27 cellular contexts compared by ENCODE assay signal in genomic region chr12:98678236-98678945, GRCh38. TPM values are rescaled to one million over a fixed set of nuclear protein-coding genes. Genes with fewer than 3 reads are reported as not detected.
A peak's percentile ranks its signal among the peaks of the same experiment; 100 is the strongest.
DNase-seq lines count a peak whose midpoint lies in the region; ATAC-seq, FAIRE-seq and TF ChIP-seq lines count a peak whose summit lies in the region.
"Had no signal": no experiment of that assay in that cellular context is flagged by ENCODE, and none has a peak within 500 bp of the region (broad histone marks: within the 10 kb centered on the region; RNA-seq: fewer than 3 reads in every experiment).

No MANE protein-coding gene starts in this region.

- CTCF ChIA-PET in HEK293 (lab: Yijun Ruan, JAX): interaction anchor here (0.7 to 1.7 kb wide), 2 partner anchors 106 to 190 kb away, joined by 4 read pairs; no protein-coding TSS in a partner anchor
- CTCF ChIA-PET in K562 (lab: Yijun Ruan, JAX; ENCODE audit: low intra/inter-chr PET ratio): no interaction called here

- H3K9ac ChIP-seq in K562 (ENCODE audit: insufficient read depth in 1 of 2, low read depth in 2 of 2, low read length in 2 of 2): no peak overlapping the region; a peak in 1 of 4 replicates
- H3K9ac ChIP-seq: BLaER1 treated with 17β-estradiol and CSF1 and Interleukin-3, amounts not matched to agents 10 nM and 100 nM had no signal

- H3K4me3 ChIP-seq in HEK293 (ENCODE audit: low read depth, low read length) (no peak overlapping the region), K562 (no peak overlapping the region)
- H3K4me3 ChIP-seq: A549; BLaER1 treated with 17β-estradiol and CSF1 and Interleukin-3, amounts not matched to agents 10 nM and 100 nM; SK-N-MC had no signal

- H3K9me1 ChIP-seq in K562 (ENCODE audit: control insufficient read depth, insufficient read depth, low read length): no peaks in the 10 kb centered on the region

- H3K27me3 ChIP-seq in K562 (ENCODE audit: control insufficient read depth in 2 of 2, insufficient read depth in 2 of 2, low read length in 2 of 2): no peaks in the 10 kb centered on the region
- H3K27me3 ChIP-seq: BLaER1 treated with 17β-estradiol and CSF1 and Interleukin-3, amounts not matched to agents 10 nM and 100 nM had no signal

- no peak for TF ChIP-seq POLR2A in K562 (conservative IDR thresholded peaks at IDR 0.05)

- H3K36me3 ChIP-seq in HEK293 (ENCODE audit: control insufficient read depth in 2 of 2, insufficient read depth in 1 of 2, low read length in 2 of 2) (peaks cover 34 to 74% of the 10 kb centered on the region in 2 experiments), K562 (ENCODE audit: control insufficient read depth, insufficient read depth, low read length) (peaks cover 13% of the 10 kb centered on the region)

- in situ Hi-C loops in K562 (cut with MboI): no loop called here

- BruUV-seq in K562 (replicated peaks; lab: Mats Ljungman, UMichigan): no TSS peak

- ATAC-seq in K562 (peak; percentile 44), left colon (peak; percentile 12), HG02840 (IDR thresholded peaks at IDR 0.05; ENCODE audit: low FRiP score, unreplicated experiment) (no peak), HG02763 (IDR thresholded peaks at IDR 0.05; ENCODE audit: unreplicated experiment) (no peak)

- no peaks in the 10 kb centered on the region for H3K79me2 ChIP-seq in K562 (ENCODE audit: control insufficient read depth, insufficient read depth, low read length)

- FAIRE-seq in K562 (lab: Jason Lieb, UNC): no peak
- FAIRE-seq: A549, G401.6, H54, RCC 7860 had no signal

- TF ChIP-seq CTCF in HEK293 (tag by site-specific recombination; IDR thresholded peaks at IDR 0.05) (no peak), K562 (IDR thresholded peaks at IDR 0.05 in 2 of 3, conservative IDR thresholded peaks at IDR 0.05 in 1 of 3; ENCODE audit: insufficient read depth in 2 of 3, low read depth in 1 of 3, low read length in 3 of 3) (no peak), glutamatergic neuron (IDR thresholded peaks at IDR 0.05; ENCODE audit: partially characterized antibody, unreplicated experiment) (no peak)

- no peak overlapping the region for H3K4me2 ChIP-seq in K562 (ENCODE audit: insufficient read depth, low read length)
- H3K4me2 ChIP-seq: A549; BLaER1 treated with 17β-estradiol and CSF1 and Interleukin-3, amounts not matched to agents 10 nM and 100 nM had no signal

- H3K4me3 Mint-ChIP-seq in glutamatergic neuron (ENCODE audit: unreplicated experiment): no peak overlapping the region
- H3K4me3 Mint-ChIP-seq: CD4-positive, alpha-beta memory T cell; HFFc6 had no signal

- no peak overlapping the region for H2AFZ ChIP-seq in K562 (ENCODE audit: low read depth, low read length)

- H3K36me3 Mint-ChIP-seq in glutamatergic neuron (ENCODE audit: unreplicated experiment): no peaks in the 10 kb centered on the region

- POLR2A ChIA-PET in HEK293 (lab: Yijun Ruan, JAX) (interaction anchor here (0.6 to 1.4 kb wide), 2 partner anchors 36 to 84 kb away, joined by 3 read pairs; no protein-coding TSS in a partner anchor), K562 (lab: Yijun Ruan, JAX) (interaction anchor here (0.6 to 1.5 kb wide), 2 partner anchors 34 to 312 kb away, joined by 3 to 5 read pairs; partner anchors contain the start of gene IKBIP)

- H3K27ac ChIP-seq in HEK293 (ENCODE audit: extremely low read depth, low read depth, low read length) (no peak overlapping the region), K562 (ENCODE audit: extremely low read depth, low read depth, low read length) (no peak overlapping the region), caudate nucleus (ENCODE audit: low read depth, low read length) (no peak overlapping the region)
- H3K27ac ChIP-seq: A549; BLaER1 treated with 17β-estradiol and CSF1 and Interleukin-3, amounts not matched to agents 10 nM and 100 nM; SK-N-MC had no signal

- no peak for TF ChIP-seq RAD21 in K562 (CRISPR knock-in tag; conservative IDR thresholded peaks at IDR 0.05 in 1 of 2, IDR thresholded peaks at IDR 0.05 in 1 of 2)

- WGBS in K562 (ENCODE audit: insufficient coverage, low coverage, missing lambda C conversion rate): 81% methylated on average over 14 of the region's 15 CpGs

- H3K4me1 ChIP-seq in HEK293 (ENCODE audit: control insufficient read depth, insufficient read depth, low read length) (no peaks in the 10 kb centered on the region), K562 (replicated peaks in 1 of 2; ENCODE audit: control insufficient read depth in 2 of 2, insufficient read depth in 2 of 2, low read length in 2 of 2) (peaks cover 0 to 7% of the 10 kb centered on the region in 2 experiments; a peak in 2 of 5 replicates)
- H3K4me1 ChIP-seq: A549 had no signal

- no peaks in the 10 kb centered on the region for H4K20me1 ChIP-seq in K562 (replicated peaks; ENCODE audit: control insufficient read depth, insufficient read depth, low read length)

- no peak for TF ChIP-seq EP300 in K562 (IDR thresholded peaks at IDR 0.05; ENCODE audit: low read length)

- H3K9me3 Mint-ChIP-seq in glutamatergic neuron (ENCODE audit: unreplicated experiment): no peaks in the 10 kb centered on the region
- H3K9me3 Mint-ChIP-seq: CD4-positive, alpha-beta memory T cell; HFFc6 had no signal

- no peaks in the 10 kb centered on the region for H3K4me1 Mint-ChIP-seq in glutamatergic neuron (ENCODE audit: low read depth, unreplicated experiment)

- H3K9me3 ChIP-seq in HEK293 (ENCODE audit: control insufficient read depth, insufficient read depth, low read depth, low read length) (no peaks in the 10 kb centered on the region), K562 (replicated peaks; ENCODE audit: control insufficient read depth, insufficient read depth, low read depth, low read length) (no peaks in the 10 kb centered on the region)
- H3K9me3 ChIP-seq: A549; BLaER1 treated with 17β-estradiol and CSF1 and Interleukin-3, amounts not matched to agents 10 nM and 100 nM had no signal

- intact Hi-C loops in K562 (cut with micrococcal nuclease) (no loop called here), left colon (cut with DNase I, micrococcal nuclease) (no loop called here)

- no peaks in the 10 kb centered on the region for H3K27me3 Mint-ChIP-seq in glutamatergic neuron (ENCODE audit: unreplicated experiment)
- H3K27me3 Mint-ChIP-seq: CD4-positive, alpha-beta memory T cell had no signal

- H3K27ac Mint-ChIP-seq in glutamatergic neuron (ENCODE audit: unreplicated experiment): no peak overlapping the region
- H3K27ac Mint-ChIP-seq: HFFc6 had no signal

- DNase-seq in K562 (ENCODE audit: extremely low read depth in 1 of 4, low spot score in 3 of 4) (no peak), left colon (no peak), caudate nucleus (lab: John Stamatoyannopoulos, UW) (no peak), glutamatergic neuron (no peak)
- DNase-seq: AML-193; CD4-positive, alpha-beta memory T cell; COR-L47; HFFc6; Karpas-422; NCI-H1092; NCI-H1417 treated with DMSO at 0.1 percent for 48 hours; NCI-H187; NCI-H2081 treated with DMSO at 0.1 percent for 48 hours; NCI-H2171; NCI-H226; NCI-H510A; NCI-H69; SIG-M5 had no signal

TF ChIP-seq in K562, 482 proteins besides CTCF, POLR2A, EP300 and RAD21 (continues in another document):
- TF ChIP-seq NCOA2 (IDR thresholded peaks at IDR 0.05; ENCODE audit: partially characterized antibody in 2 of 2) (no peak), C11orf30 (IDR thresholded peaks at IDR 0.05; ENCODE audit: low read depth) (no peak), ETV6 (IDR thresholded peaks at IDR 0.05; ENCODE audit: borderline replicate concordance in 1 of 2, low read depth in 2 of 2, low read length in 1 of 2) (no peak), ETV6 (CRISPR knock-in tag; IDR thresholded peaks at IDR 0.05; ENCODE audit: borderline replicate concordance) (no peak)

RNA-seq across cellular contexts. Expression of gene APAF1, which starts 33.3 kb away (rescaled TPM):
- 34.4 and 111 TPM in 2 replicates for total RNA-seq in K562 (2011; cell fraction: chromatin; rRNA removed; ENCODE audit: low replicate concordance)
- 13.7 and 18.6 TPM in 2 replicates for total RNA-seq in K562 (2011; cell fraction: nucleolus; rRNA removed)
- total RNA-seq in K562 (2011; cell fraction: nucleoplasm; rRNA removed): 27.3 and 35.5 TPM in 2 replicates
- total RNA-seq in K562 (2014; rRNA removed): 8.5 and 11.1 TPM in 2 replicates
- total RNA-seq in K562 (2014; rRNA removed; fragmentation: Illumina TruSeq; extraction: Trizol): 15.2 and 18.3 TPM in 2 replicates
- 10.8 TPM in 2 replicates for total RNA-seq in K562 (2015; rRNA removed; fragmentation: Illumina TruSeq; extraction: Trizol)
- 11.5 and 13.4 TPM in 2 replicates for total RNA-seq in K562 (2021)
- 12.4 and 15.7 TPM in 2 replicates for polyA plus RNA-seq in K562 (2011; rRNA removed)
- 5.2 and 7.2 TPM in 2 replicates for polyA plus RNA-seq in K562 (2011; cell fraction: cytosol; rRNA removed)
- 9.1 and 10.9 TPM in 2 replicates for polyA plus RNA-seq in K562 (2011; cell fraction: nucleus; rRNA removed)
- polyA plus RNA-seq in K562 (2012): 6.7 and 9.1 TPM in 2 replicates
- polyA plus RNA-seq in K562 (2014; fragmentation: Illumina TruSeq; extraction: Trizol): 8.2 and 9.9 TPM in 2 replicates
- 1 to 10 TPM; 5.1 to 6.5 TPM for polyA plus RNA-seq in K562 (2014; fragmentation: Nextera tagmentation; extraction: Ambion mirVana)
- polyA plus RNA-seq in K562 (2014; rRNA removed): 7.2 and 8.4 TPM in 2 replicates
- polyA minus RNA-seq in K562 (2011; rRNA and poly(A)+ RNA removed): 48.2 and 55.6 TPM in 2 replicates
- 12.2 and 18.2 TPM in 2 replicates for polyA minus RNA-seq in K562 (2011; cell fraction: cytosol; rRNA and poly(A)+ RNA removed)
- 12.1 and 26.7 TPM in 2 replicates for polyA minus RNA-seq in K562 (2011; cell fraction: nucleus; rRNA and poly(A)+ RNA removed)
- total RNA-seq in left colon: 10 to 100 TPM; 34.8 to 38.9 TPM
- 20.8 TPM for total RNA-seq in glutamatergic neuron (ENCODE audit: unreplicated experiment)

RNA-seq across cellular contexts. Expression of gene IKBIP, which starts 33.8 kb away (rescaled TPM):
- total RNA-seq in K562 (2011; cell fraction: chromatin; rRNA removed; ENCODE audit: low replicate concordance): 6.2 and 22.8 TPM in 2 replicates
- total RNA-seq in K562 (2011; cell fraction: nucleolus; rRNA removed): 6.2 and 7.0 TPM in 2 replicates
- 11.0 and 14.5 TPM in 2 replicates for total RNA-seq in K562 (2011; cell fraction: nucleoplasm; rRNA removed)
- 14.1 and 14.9 TPM in 2 replicates for total RNA-seq in K562 (2014; rRNA removed)
- 19.5 and 22.8 TPM in 2 replicates for total RNA-seq in K562 (2014; rRNA removed; fragmentation: Illumina TruSeq; extraction: Trizol)
- total RNA-seq in K562 (2015; rRNA removed; fragmentation: Illumina TruSeq; extraction: Trizol): 16.5 and 17.8 TPM in 2 replicates
- total RNA-seq in K562 (2021): 14.9 and 15.4 TPM in 2 replicates
- polyA plus RNA-seq in K562 (2011; rRNA removed): 12.3 and 16.2 TPM in 2 replicates
- polyA plus RNA-seq in K562 (2011; cell fraction: cytosol; rRNA removed): 3.1 and 5.1 TPM in 2 replicates
- 2.5 and 2.8 TPM in 2 replicates for polyA plus RNA-seq in K562 (2011; cell fraction: nucleus; rRNA removed)
- 12.4 and 14.4 TPM in 2 replicates for polyA plus RNA-seq in K562 (2012)
- 12.6 and 15.3 TPM in 2 replicates for polyA plus RNA-seq in K562 (2014; fragmentation: Illumina TruSeq; extraction: Trizol)
- polyA plus RNA-seq in K562 (2014; fragmentation: Nextera tagmentation; extraction: Ambion mirVana): 1 to 10 TPM; 3.3 to 4.9 TPM
- polyA plus RNA-seq in K562 (2014; rRNA removed): 14.9 and 15.8 TPM in 2 replicates
- 9.7 and 10.4 TPM in 2 replicates for polyA minus RNA-seq in K562 (2011; rRNA and poly(A)+ RNA removed)
- 4.7 and 4.8 TPM in 2 replicates for polyA minus RNA-seq in K562 (2011; cell fraction: cytosol; rRNA and poly(A)+ RNA removed)
- 2.7 and 3.8 TPM in 2 replicates for polyA minus RNA-seq in K562 (2011; cell fraction: nucleus; rRNA and poly(A)+ RNA removed)
- 1 to 10 TPM; 2.2 to 4.9 TPM for total RNA-seq in left colon
- 6.1 TPM for total RNA-seq in glutamatergic neuron (ENCODE audit: unreplicated experiment)

Comparison
In these comparisons a context has a peak if more than half of its experiments do, and no peak if none do; other contexts are left out.
1. ATAC-seq: peak in K562 (single experiment) and left colon (single experiment); none in HG02840 (single experiment) and HG02763 (single experiment).